ENCODE assay signal across 9 cellular contexts in the genomic region with DNA sequence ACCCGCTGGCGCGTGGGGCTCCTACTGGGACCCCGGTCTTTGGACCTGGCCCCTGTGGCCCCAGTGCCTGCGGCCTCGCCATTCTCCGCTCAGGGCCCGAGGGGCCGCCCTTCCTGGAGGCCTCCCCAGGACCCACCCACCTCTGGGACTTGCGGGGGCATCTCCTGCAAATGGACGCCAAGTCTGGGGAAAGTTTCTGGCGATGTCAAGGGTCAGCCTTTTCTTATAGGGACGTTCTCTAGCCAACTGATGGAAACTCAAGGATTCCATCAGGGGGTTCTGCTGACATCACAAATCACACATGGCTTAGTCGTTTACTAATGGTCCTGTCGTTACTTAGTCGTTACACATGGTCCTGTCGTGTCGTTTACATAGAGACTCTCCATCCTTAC. TPM values are rescaled to one million over a fixed set of nuclear protein-coding genes. Genes with fewer than 3 reads are reported as not detected.
DNase-seq lines count a peak whose midpoint lies in the region; ATAC-seq, FAIRE-seq and TF ChIP-seq lines count a peak whose summit lies in the region.
"Had no signal": no experiment of that assay in that cellular context is flagged by ENCODE, and none has a peak within 500 bp of the region (broad histone marks: within the 10 kb centered on the region; RNA-seq: fewer than 3 reads in every experiment).

No MANE protein-coding gene starts in this region.

- no peak for TF ChIP-seq EP300 in tibial nerve (IDR thresholded peaks at IDR 0.05)

- peak overlapping the region; percentile 44 for H3K4me3 Mint-ChIP-seq in activated T-cell treated with anti-CD3 and anti-CD28 coated beads, Interleukin-2, amount 50 U/mL, for 24 hours

- H3K36me3 Mint-ChIP-seq in activated T-cell treated with anti-CD3 and anti-CD28 coated beads, Interleukin-2, amount 50 U/mL, for 24 hours (ENCODE audit: low read depth): no peaks in the 10 kb centered on the region

- H3K27ac Mint-ChIP-seq in activated T-cell treated with anti-CD3 and anti-CD28 coated beads, Interleukin-2, amount 50 U/mL, for 24 hours: no peak overlapping the region

- DNase-seq in activated T-cell treated with anti-CD3 and anti-CD28 coated beads, Interleukin-2, amount 50 U/mL, for 24 hours: no peak
- DNase-seq in activated T-cell treated with anti-CD3 and anti-CD28 coated beads for 4 hours (no peak), bronchial epithelial cell (ENCODE audit: low read depth) (no peak), tibial nerve (ENCODE audit: low spot score in 2 of 2) (no peak), C1 segment of cervical spinal cord (lab: John Stamatoyannopoulos, UW) (no peak), cerebellar nuclear complex (lab: John Stamatoyannopoulos, UW) (no peak)

- H3K4me3 ChIP-seq in bronchial epithelial cell (ENCODE audit: low read depth, low read length) (peak overlapping the region; percentile 45), mesodermal cell (ENCODE audit: extremely low read depth, insufficient read depth, low read length, poor library complexity, severe bottlenecking) (peak overlapping the region; percentile 48), tibial nerve (peak overlapping the region in 3 of 4 donors; percentile 20 to 46 (median 29))

- 32 to 38% methylated on average over 15 to 16 of the region's 18 CpGs for WGBS in mesodermal cell (ENCODE audit: insufficient coverage in 2 of 2), 2 experiments
- 46 to 48% methylated on average over 8 to 12 of the region's 18 CpGs for WGBS in tibial nerve, 2 donors

- H3K4me1 ChIP-seq in mesodermal cell (ENCODE audit: control insufficient read depth, insufficient read depth, low read length, poor library complexity, severe bottlenecking): no peaks in the 10 kb centered on the region
- H3K4me1 ChIP-seq in tibial nerve: no peaks in the 10 kb centered on the region

- no peak for ATAC-seq in GM18873 (IDR thresholded peaks at IDR 0.05; ENCODE audit: low FRiP score, unreplicated experiment)

- no peak for TF ChIP-seq CTCF in bronchial epithelial cell (IDR thresholded peaks at IDR 0.05; ENCODE audit: insufficient read depth, low read length, severe bottlenecking)
- TF ChIP-seq CTCF in tibial nerve (IDR thresholded peaks at IDR 0.05): no peak

- peaks cover 6% of the 10 kb centered on the region for H3K9me3 Mint-ChIP-seq in activated T-cell treated with anti-CD3 and anti-CD28 coated beads, Interleukin-2, amount 50 U/mL, for 24 hours

- H3K36me3 ChIP-seq in bronchial epithelial cell (ENCODE audit: control insufficient read depth, insufficient read depth, low read length) (no peaks in the 10 kb centered on the region), mesodermal cell (ENCODE audit: control insufficient read depth, insufficient read depth, low read length) (no peaks in the 10 kb centered on the region), tibial nerve (no peaks in the 10 kb centered on the region)

- no peak for FAIRE-seq in bronchial epithelial cell (lab: Jason Lieb, UNC)
- FAIRE-seq: kidney had no signal

- H3K9me3 ChIP-seq in mesodermal cell (ENCODE audit: control insufficient read depth, low read length) (no peaks in the 10 kb centered on the region), tibial nerve (peaks cover 0 to 8% (median 0%) of the 10 kb centered on the region in 4 donors)

- H3K27me3 Mint-ChIP-seq in activated T-cell treated with anti-CD3 and anti-CD28 coated beads, Interleukin-2, amount 50 U/mL, for 24 hours: peaks cover 80% of the 10 kb centered on the region

- peaks cover 7% of the 10 kb centered on the region for H3K4me1 Mint-ChIP-seq in activated T-cell treated with anti-CD3 and anti-CD28 coated beads, Interleukin-2, amount 50 U/mL, for 24 hours (ENCODE audit: low read depth)

- no peak for TF ChIP-seq POLR2A in tibial nerve (IDR thresholded peaks at IDR 0.05)

- H3K27me3 ChIP-seq in bronchial epithelial cell (ENCODE audit: control insufficient read depth, insufficient read depth, low read length): no peaks in the 10 kb centered on the region
- H3K27me3 ChIP-seq in tibial nerve: peaks cover 0 to 13% of the 10 kb centered on the region in 2 donors

- H3K27ac ChIP-seq in mesodermal cell (ENCODE audit: low read depth, low read length, severe bottlenecking) (no peak overlapping the region), tibial nerve (no peak overlapping the region)

RNA-seq across cellular contexts. Expression of a gene that starts 57.7 kb away (rescaled TPM):
- total RNA-seq in bronchial epithelial cell (3.5 and 6.3 TPM in 2 replicates), tibial nerve (10 to 100 TPM in 1 of 4 donors, 1 to 10 TPM in 3; 5.7 to 28.2 (median 5.9) TPM)
- polyA plus RNA-seq in mesodermal cell (2013, experiment 1 of 2): 44.2 TPM
- 45.3 TPM for polyA plus RNA-seq in mesodermal cell (2013, experiment 2 of 2)
